Comparison of ENCODE assay signal across 18 cellular contexts in genomic region chrX:69019073-69019890, GRCh38.
A peak's percentile ranks its signal among the peaks of the same experiment; 100 is the strongest.
DNase-seq lines count a peak whose midpoint lies in the region; ATAC-seq and TF ChIP-seq lines count a peak whose summit lies in the region.
"Had no signal": no experiment of that assay in that cellular context is flagged by ENCODE, and none has a peak within 500 bp of the region (broad histone marks: within the 10 kb centered on the region; RNA-seq: fewer than 3 reads in every experiment).

No MANE protein-coding gene starts in this region.

- DNase-seq in activated CD4-positive, alpha-beta T cell treated with anti-CD3 and anti-CD28 coated beads, Interleukin-2, amount 10 ng/mL, durations not matched to agents 24 days and 14 days: peak; percentile 18
- DNase-seq in activated CD4-positive, alpha-beta T cell treated with anti-CD3 and anti-CD28 coated beads for 48 hours: no peak
- DNase-seq in GM13977 (ENCODE audit: low spot score) (peak; percentile 6), esophagus muscularis mucosa (ENCODE audit: extremely low spot score) (peak; percentile 21), osteocyte (ENCODE audit: extremely low spot score, unreplicated experiment) (peak; percentile 71), cerebellum (ENCODE audit: low spot score) (no peak)
- DNase-seq in activated T-cell treated with anti-CD3 and anti-CD28 coated beads, Interleukin-2, amount 50 U/mL, for 1 hour: no peak
- DNase-seq: CD4-positive, alpha-beta T cell; KBM-7; NCI-H2029; NCI-H446; NCI-H526; NCI-H82; PC-9; SHP77 had no signal

- H3K9me3 Mint-ChIP-seq in activated CD4-positive, alpha-beta T cell treated with anti-CD3 and anti-CD28 coated beads, Interleukin-2, amount 10 ng/mL, durations not matched to agents 24 days and 14 days: no peaks in the 10 kb centered on the region
- H3K9me3 Mint-ChIP-seq in osteocyte (ENCODE audit: unreplicated experiment): no peaks in the 10 kb centered on the region
- H3K9me3 Mint-ChIP-seq: CD4-positive, alpha-beta T cell had no signal

- H3K27me3 Mint-ChIP-seq in activated CD4-positive, alpha-beta T cell treated with anti-CD3 and anti-CD28 coated beads, Interleukin-2, amount 10 ng/mL, durations not matched to agents 24 days and 14 days: no peaks in the 10 kb centered on the region
- H3K27me3 Mint-ChIP-seq in osteocyte (ENCODE audit: unreplicated experiment): no peaks in the 10 kb centered on the region
- H3K27me3 Mint-ChIP-seq: CD4-positive, alpha-beta T cell had no signal

- no peak for TF ChIP-seq EP300 in esophagus muscularis mucosa (IDR thresholded peaks at IDR 0.05)

- no peak for ATAC-seq in GM18861 (IDR thresholded peaks at IDR 0.05; ENCODE audit: unreplicated experiment)
- ATAC-seq: HCT116 had no signal

- in situ Hi-C loops in GM13977 (cut with MboI; ENCODE audit: low pct_unique_long_range_greater_than_20kb, low sequenced_read_pairs, unreplicated experiment): no loop called here

- 52% methylated on average over 2 of the region's 2 CpGs for WGBS in esophagus muscularis mucosa

- TF ChIP-seq CTCF in GM13977 (IDR thresholded peaks at IDR 0.05; ENCODE audit: extremely low read depth, insufficient read depth, missing control alignments) (no peak), esophagus muscularis mucosa (IDR thresholded peaks at IDR 0.05) (no peak), osteocyte (IDR thresholded peaks at IDR 0.05) (no peak)

- no peak overlapping the region for H3K4me3 ChIP-seq in esophagus muscularis mucosa
- H3K4me3 ChIP-seq: PC-9 had no signal

- no peak overlapping the region for H3K4me3 Mint-ChIP-seq in activated CD4-positive, alpha-beta T cell treated with anti-CD3 and anti-CD28 coated beads, Interleukin-2, amount 10 ng/mL, durations not matched to agents 24 days and 14 days
- H3K4me3 Mint-ChIP-seq in osteocyte (ENCODE audit: unreplicated experiment): no peak overlapping the region
- H3K4me3 Mint-ChIP-seq: CD4-positive, alpha-beta T cell had no signal

- no peak overlapping the region for H3K27ac ChIP-seq in esophagus muscularis mucosa (replicated peaks in 1 of 4)
- H3K27ac ChIP-seq: 22Rv1, PC-9 had no signal

- H3K27me3 ChIP-seq in esophagus muscularis mucosa: no peaks in the 10 kb centered on the region

- no peak for TF ChIP-seq POLR2A in esophagus muscularis mucosa (IDR thresholded peaks at IDR 0.05; ENCODE audit: low read depth)

- no peaks in the 10 kb centered on the region for H3K36me3 ChIP-seq in esophagus muscularis mucosa

- peaks cover 7 to 22% (median 17%) of the 10 kb centered on the region in 4 donors for H3K4me1 ChIP-seq in esophagus muscularis mucosa

- no peaks in the 10 kb centered on the region for H3K9me3 ChIP-seq in esophagus muscularis mucosa

- no peaks in the 10 kb centered on the region for H3K4me1 Mint-ChIP-seq in activated CD4-positive, alpha-beta T cell treated with anti-CD3 and anti-CD28 coated beads, Interleukin-2, amount 10 ng/mL, durations not matched to agents 24 days and 14 days
- H3K4me1 Mint-ChIP-seq in osteocyte (ENCODE audit: unreplicated experiment): peaks cover 7% of the 10 kb centered on the region

- intact Hi-C loops in activated CD4-positive, alpha-beta T cell treated with anti-CD3 and anti-CD28 coated beads, Interleukin-2, amount 10 ng/mL, durations not matched to agents 24 days and 14 days (cut with micrococcal nuclease): no loop called here
- intact Hi-C loops in esophagus muscularis mucosa (cut with DNase I): no loop called here

- H3K36me3 Mint-ChIP-seq in activated CD4-positive, alpha-beta T cell treated with anti-CD3 and anti-CD28 coated beads, Interleukin-2, amount 10 ng/mL, durations not matched to agents 24 days and 14 days (ENCODE audit: low read depth): no peaks in the 10 kb centered on the region
- no peaks in the 10 kb centered on the region for H3K36me3 Mint-ChIP-seq in osteocyte (ENCODE audit: unreplicated experiment)

- H3K27ac Mint-ChIP-seq in activated CD4-positive, alpha-beta T cell treated with anti-CD3 and anti-CD28 coated beads, Interleukin-2, amount 10 ng/mL, durations not matched to agents 24 days and 14 days: no peak overlapping the region
- no peak overlapping the region for H3K27ac Mint-ChIP-seq in osteocyte (ENCODE audit: unreplicated experiment)
- H3K27ac Mint-ChIP-seq: CD4-positive, alpha-beta T cell had no signal

Comparison
In these comparisons a context has a peak if more than half of its experiments do, and no peak if none do; other contexts are left out.
1. DNase-seq: peak in activated CD4-positive, alpha-beta T cell treated with anti-CD3 and anti-CD28 coated beads, Interleukin-2, amount 10 ng/mL, durations not matched to agents 24 days and 14 days (single experiment), GM13977 (single experiment), esophagus muscularis mucosa (single experiment) and osteocyte (single experiment); none in activated CD4-positive, alpha-beta T cell treated with anti-CD3 and anti-CD28 coated beads for 48 hours (single experiment), activated T-cell treated with anti-CD3 and anti-CD28 coated beads, Interleukin-2, amount 50 U/mL, for 1 hour (single experiment) and cerebellum (single experiment).